Comparison of ENCODE assay signal across 8 cellular contexts in the genomic region with DNA sequence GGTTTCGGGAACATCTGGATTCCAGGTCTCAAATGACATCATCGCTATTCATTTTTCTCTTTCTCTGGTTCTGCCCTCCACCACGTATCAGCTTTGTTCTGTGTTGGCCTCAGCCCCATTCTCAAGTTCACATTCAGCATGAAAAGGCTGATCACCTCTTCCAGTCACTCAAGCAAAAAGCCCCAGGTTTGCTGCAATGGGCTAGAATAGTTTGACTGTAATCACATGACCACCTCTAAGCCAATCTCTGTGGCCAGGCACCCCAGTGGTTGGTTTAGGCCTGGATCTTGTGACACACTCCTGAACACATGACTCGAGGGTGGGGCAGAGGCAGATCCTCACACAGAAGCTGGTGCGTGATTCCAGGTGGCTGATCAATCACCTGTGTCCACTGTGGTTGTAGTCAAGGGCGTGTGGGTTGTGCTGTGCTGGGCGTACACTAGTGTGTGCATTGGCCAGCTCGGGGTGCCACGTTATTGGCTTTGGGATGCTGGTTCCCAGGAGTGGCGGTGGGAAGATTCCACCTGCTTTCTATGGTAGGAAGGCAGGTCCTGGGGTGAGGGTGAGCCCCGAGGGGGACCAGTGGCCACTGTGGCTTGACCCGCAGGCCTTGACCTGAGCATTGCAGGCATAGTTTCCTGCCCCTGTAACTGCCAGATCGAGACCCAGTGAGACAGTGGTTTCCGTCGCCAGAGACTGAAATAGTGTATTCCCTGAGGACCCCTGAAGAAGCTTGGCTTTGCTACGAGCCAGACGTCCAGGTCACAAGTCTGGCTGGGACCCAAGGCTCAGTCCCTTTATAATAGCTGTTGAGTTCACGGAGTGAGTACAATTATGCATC. TPM values are rescaled to one million over a fixed set of nuclear protein-coding genes. Genes with fewer than 3 reads are reported as not detected.
DNase-seq lines count a peak whose midpoint lies in the region; ATAC-seq and TF ChIP-seq lines count a peak whose summit lies in the region.

No MANE protein-coding gene starts in this region.

- no peaks in the 10 kb centered on the region for H3K9me3 ChIP-seq in H9 (ENCODE audit: control insufficient read depth, low read depth, low read length)

- H3K4me2 ChIP-seq in H9 (ENCODE audit: insufficient read depth, insufficient read length, low read length), result no peak overlapping the region

- TF ChIP-seq CTCF in H9 (conservative IDR thresholded peaks at IDR 0.05) (no peak), neural crest cell (conservative IDR thresholded peaks at IDR 0.05) (no peak), dorsolateral prefrontal cortex (IDR thresholded peaks at IDR 0.05 in 54 of 56, conservative IDR thresholded peaks at IDR 0.05 in 2 of 56; ENCODE audit: low read depth in 1 of 56, partially characterized antibody in 56 of 56) (no peak)

- no peak overlapping the region for H2BK12ac ChIP-seq in H9 (ENCODE audit: insufficient read length, low read depth, low read length)

- no peak overlapping the region for H2BK120ac ChIP-seq in H9 (ENCODE audit: low read depth, low read length, poor library complexity, severe bottlenecking)

- no peak overlapping the region for H2AK5ac ChIP-seq in H9 (ENCODE audit: insufficient read length, low read length)

- no peaks in the 10 kb centered on the region; the same call in 1 of the 2 replicates for H3K4me1 ChIP-seq in H9 (ENCODE audit: insufficient read depth, low read length)

- peaks cover 15% of the 10 kb centered on the region for H3K36me3 Mint-ChIP-seq in activated CD4-positive, alpha-beta T cell treated with anti-CD3 and anti-CD28 coated beads for 36 hours (ENCODE audit: low read depth)
- peaks cover 5 to 20% (median 12%) of the 10 kb centered on the region in 3 experiments; a peak in 6 of 7 replicates for H3K36me3 Mint-ChIP-seq in H9 (ENCODE audit: insufficient read depth in 1 of 3, low read depth in 3 of 3)
- H3K36me3 Mint-ChIP-seq in neural crest cell (ENCODE audit: low read depth), result no peaks in the 10 kb centered on the region

- no peaks in the 10 kb centered on the region for H4K20me1 ChIP-seq in H9 (ENCODE audit: control insufficient read depth, insufficient read depth, insufficient read length)

- H3K23me2 ChIP-seq in H9 (ENCODE audit: insufficient read length, low read depth, low read length, poor library complexity, severe bottlenecking), result no peaks in the 10 kb centered on the region

- H3K4me3 ChIP-seq in dorsolateral prefrontal cortex, result no peak overlapping the region

- no peak overlapping the region for H2BK5ac ChIP-seq in H9 (ENCODE audit: insufficient read length, low read length)

- H3K4ac ChIP-seq in H9 (ENCODE audit: low read depth, low read length), result no peak overlapping the region

- H3K9me3 Mint-ChIP-seq in activated CD4-positive, alpha-beta T cell treated with anti-CD3 and anti-CD28 coated beads for 36 hours (ENCODE audit: low read depth), result no peaks in the 10 kb centered on the region
- H3K9me3 Mint-ChIP-seq in H9, result peaks cover 0 to 6% of the 10 kb centered on the region in 2 experiments; a peak in 1 of 5 replicates
- H3K9me3 Mint-ChIP-seq in neural crest cell, result no peaks in the 10 kb centered on the region

- H2AFZ ChIP-seq in H9 (ENCODE audit: low read length), result no peak overlapping the region

- H3K27ac ChIP-seq in H9 (ENCODE audit: insufficient read length, low read depth, low read length), result no peak overlapping the region
- peak overlapping the region in 8 of 59 donors; percentile 2 to 50 (median 17) for H3K27ac ChIP-seq in dorsolateral prefrontal cortex

- DNase-seq in activated CD4-positive, alpha-beta T cell treated with anti-CD3 and anti-CD28 coated beads for 36 hours, result peak; percentile 51
- no peak for DNase-seq in activated CD4-positive, alpha-beta T cell treated with anti-CD3 and anti-CD28 coated beads, Interleukin-2, amount 50 U/mL, for 4 hours
- DNase-seq in H9 (peak; percentile 59), OCI-M1 (lab: John Stamatoyannopoulos, UW) (peak; percentile 74), neural crest cell (ENCODE audit: low read depth, low spot score) (no peak), left lobe of liver (ENCODE audit: low spot score) (no peak), midbrain (lab: John Stamatoyannopoulos, UW) (no peak), dorsolateral prefrontal cortex (no peak)

- no peak overlapping the region for H3K56ac ChIP-seq in H9 (ENCODE audit: insufficient read length, low read depth, low read length)

- POLR2A ChIA-PET in activated CD4-positive, alpha-beta T cell treated with anti-CD3 and anti-CD28 coated beads for 36 hours (lab: Charles Lee), result interaction anchor here (0.6 kb wide), 1 partner anchor 14 kb away, joined by 4 read pairs; no protein-coding TSS in a partner anchor

- H3K27me3 Mint-ChIP-seq in activated CD4-positive, alpha-beta T cell treated with anti-CD3 and anti-CD28 coated beads for 36 hours, result no peaks in the 10 kb centered on the region
- H3K27me3 Mint-ChIP-seq in H9 (ENCODE audit: low read depth) (no peaks in the 10 kb centered on the region; the same call in 1 of the 2 replicates), neural crest cell (ENCODE audit: low read depth) (no peaks in the 10 kb centered on the region)

- H3K23ac ChIP-seq in H9 (ENCODE audit: insufficient read length, low read depth, low read length), result no peak overlapping the region

- no peak overlapping the region for H4K8ac ChIP-seq in H9 (replicated peaks; ENCODE audit: insufficient read length, low read depth, low read length)

- H2BK20ac ChIP-seq in H9 (ENCODE audit: low read depth, low read length, poor library complexity, severe bottlenecking), result no peak overlapping the region

- no peak overlapping the region for H3K14ac ChIP-seq in H9 (ENCODE audit: insufficient read depth, low read length)

- H3K27me3 ChIP-seq in H9 (ENCODE audit: insufficient read depth, low read length) (no peaks in the 10 kb centered on the region), dorsolateral prefrontal cortex (no peaks in the 10 kb centered on the region)

- H3K18ac ChIP-seq in H9 (ENCODE audit: insufficient read length, low read depth, low read length), result no peak overlapping the region

- CTCF ChIA-PET in activated CD4-positive, alpha-beta T cell treated with anti-CD3 and anti-CD28 coated beads for 36 hours (lab: Charles Lee), result interaction anchor here (0.7 to 1.4 kb wide), 2 partner anchors 11 to 82 kb away, joined by 3 to 4 read pairs; no protein-coding TSS in a partner anchor

- intact Hi-C loops in activated CD4-positive, alpha-beta T cell treated with anti-CD3 and anti-CD28 coated beads for 36 hours (cut with DNase I, micrococcal nuclease), result no loop called here
- intact Hi-C loops in dorsolateral prefrontal cortex (cut with DNase I), result no loop called here

- ATAC-seq in activated CD4-positive, alpha-beta T cell treated with anti-CD3 and anti-CD28 coated beads for 36 hours, result peak; percentile 79
- ATAC-seq in left lobe of liver, result no peak

- no peaks in the 10 kb centered on the region for H3K79me2 ChIP-seq in H9 (ENCODE audit: insufficient read depth, low read length)

- no peak overlapping the region for H2BK15ac ChIP-seq in H9 (ENCODE audit: low read depth, low read length)

- no CpG with 5 or more reads among the region's 18 CpGs for whole genome bisulfite sequencing in H9 (ENCODE audit: extremely low coverage, insufficient read length, low lambda C conversion rate)

- no peak overlapping the region for H3T11ph ChIP-seq in H9 (ENCODE audit: low read length)

- H4K5ac ChIP-seq in H9 (ENCODE audit: insufficient read length, low read depth, low read length), result no peak overlapping the region

- H3K79me1 ChIP-seq in H9 (ENCODE audit: insufficient read depth, low read depth, low read length, poor library complexity, severe bottlenecking), result no peaks in the 10 kb centered on the region

- H3K4me1 Mint-ChIP-seq in activated CD4-positive, alpha-beta T cell treated with anti-CD3 and anti-CD28 coated beads for 36 hours, result peaks cover 14% of the 10 kb centered on the region
- H3K4me1 Mint-ChIP-seq in H9 (peaks cover 8 to 11% of the 10 kb centered on the region in 2 experiments), neural crest cell (no peaks in the 10 kb centered on the region)

- no peak overlapping the region for H3K9ac ChIP-seq in H9 (ENCODE audit: extremely low read depth, insufficient read length, low read length)

- no peak overlapping the region for H4K91ac ChIP-seq in H9 (ENCODE audit: insufficient read length, low read depth, low read length)

- H3K27ac Mint-ChIP-seq in activated CD4-positive, alpha-beta T cell treated with anti-CD3 and anti-CD28 coated beads for 36 hours, result no peak overlapping the region
- H3K27ac Mint-ChIP-seq in H9 (peak overlapping the region in 2 of 3 experiments; percentile 10 to 54; a peak in 4 of 7 replicates), neural crest cell (ENCODE audit: unreplicated experiment) (peak overlapping the region; percentile 27)

- H3K4me3 Mint-ChIP-seq in activated CD4-positive, alpha-beta T cell treated with anti-CD3 and anti-CD28 coated beads for 36 hours, result no peak overlapping the region
- no peak overlapping the region for H3K4me3 Mint-ChIP-seq in H9
- H3K4me3 Mint-ChIP-seq in neural crest cell, result no peak overlapping the region

RNA-seq across cellular contexts. Expression of a gene that starts 12.0 kb away (rescaled TPM):
- 10 to 100 TPM; 23.9 to 28.3 TPM for total RNA-seq in activated CD4-positive, alpha-beta T cell treated with anti-CD3 and anti-CD28 coated beads for 36 hours
- total RNA-seq in H9 (2021) (19.6 and 20.7 TPM in 2 replicates), neural crest cell (20.3 and 21.2 TPM in 2 replicates), left lobe of liver (17.7 TPM), dorsolateral prefrontal cortex (10 to 100 TPM; 14.7 to 60.6 (median 28.2) TPM)

RNA-seq across cellular contexts. Expression of a gene that starts 55.8 kb away (rescaled TPM):
- under 1 TPM in 1 of 2 experiments, not detected in 1; 0.07 TPM for total RNA-seq in activated CD4-positive, alpha-beta T cell treated with anti-CD3 and anti-CD28 coated beads for 36 hours
- 0.09 TPM in 1 of 2 replicates, not detected in the other for total RNA-seq in H9 (2021)
- total RNA-seq in neural crest cell, result not detected in 2 replicates
- not detected for total RNA-seq in left lobe of liver
- total RNA-seq in dorsolateral prefrontal cortex, result 1 to 10 TPM in 30 of 120 experiments, under 1 TPM in 89, not detected in 1; 0.14 to 1.9 (median 0.70) TPM

Comparison
In these comparisons a context has a peak if more than half of its experiments do, and no peak if none do; other contexts are left out.
1. DNase-seq: peak in activated CD4-positive, alpha-beta T cell treated with anti-CD3 and anti-CD28 coated beads for 36 hours (single experiment), H9 (single experiment) and OCI-M1 (single experiment); none in activated CD4-positive, alpha-beta T cell treated with anti-CD3 and anti-CD28 coated beads, Interleukin-2, amount 50 U/mL, for 4 hours (0 of 2), neural crest cell (single experiment), left lobe of liver (single experiment), midbrain (single experiment) and dorsolateral prefrontal cortex (0 of 10).